ENCODE assay signal across 8 cellular contexts in genomic region chr16:66751992-66752322, GRCh38. TPM values are rescaled to one million over a fixed set of nuclear protein-coding genes. Genes with fewer than 3 reads are reported as not detected.
A peak's percentile ranks its signal among the peaks of the same experiment; 100 is the strongest.
DNase-seq lines count a peak whose midpoint lies in the region; ATAC-seq, FAIRE-seq and TF ChIP-seq lines count a peak whose summit lies in the region.

No MANE protein-coding gene starts in this region.

- H3K4me3 ChIP-seq in DOHH2 (ENCODE audit: low read length) (peak overlapping the region; percentile 95), PC-3 (ENCODE audit: low read length) (peak overlapping the region; percentile 99), endothelial cell of umbilical vein (replicated peaks in 1 of 3; ENCODE audit: insufficient read depth in 1 of 3, low read depth in 1 of 3, low read length in 3 of 3) (peak overlapping the region in 1 of 3 experiments; percentile 30), prostate gland (peak overlapping the region; percentile 93 to 96)

- dilution Hi-C loops in endothelial cell of umbilical vein (cut with MboI; ENCODE audit: extremely low pct_ligation_motif_present, low sequenced_read_pairs) = no loop called here

- peaks cover 12% of the 10 kb centered on the region for H4K20me1 ChIP-seq in DOHH2 (ENCODE audit: control insufficient read depth, insufficient read depth, low read depth, low read length)
- peaks cover 18% of the 10 kb centered on the region for H4K20me1 ChIP-seq in PC-3 (ENCODE audit: low read length)
- peaks cover 8% of the 10 kb centered on the region for H4K20me1 ChIP-seq in endothelial cell of umbilical vein (replicated peaks; ENCODE audit: control insufficient read depth, extremely low read depth, insufficient read depth, low read length)

- CTCF ChIA-PET in PC-3 (lab: Charles Lee) = interaction anchor here (0.7 to 1.1 kb wide), 3 partner anchors 10 to 143 kb away, joined by 3 to 4 read pairs (median 4); no protein-coding TSS in a partner anchor
- CTCF ChIA-PET in endothelial cell of umbilical vein (lab: Charles Lee) = interaction anchor here (0.6 to 3.4 kb wide), 12 partner anchors 10 to 144 kb away, joined by 3 to 69 read pairs (median 5); partner anchors contain the start of genes NAE1 and TERB1

- BruUV-seq in PC-3 (replicated peaks; lab: Mats Ljungman, UMichigan) (TSS peak; percentile 82), endothelial cell of umbilical vein (replicated peaks; lab: Mats Ljungman, UMichigan) (no TSS peak)

- H3K27ac ChIP-seq in DOHH2 (ENCODE audit: low read depth, low read length) (no peak overlapping the region), PC-3 (ENCODE audit: low read length) (no peak overlapping the region), endothelial cell of umbilical vein (ENCODE audit: insufficient read depth, low read depth, low read length) (peak overlapping the region; percentile 95), prostate gland (peak overlapping the region; percentile 89 to 92)

- no peaks in the 10 kb centered on the region for H3K9me1 ChIP-seq in endothelial cell of umbilical vein (replicated peaks; ENCODE audit: control insufficient read depth, extremely low read depth, insufficient read depth, low read length)

- H3K4me1 ChIP-seq in DOHH2 (ENCODE audit: control insufficient read depth, low read length) (peaks cover 22% of the 10 kb centered on the region), PC-3 (ENCODE audit: insufficient read depth, low read length) (peaks cover 20% of the 10 kb centered on the region), endothelial cell of umbilical vein (ENCODE audit: control insufficient read depth, extremely low read depth, insufficient read depth, low read length) (peaks cover 20% of the 10 kb centered on the region), prostate gland (replicated peaks) (peaks cover 3% of the 10 kb centered on the region)

- ATAC-seq in PC-3 = no peak
- ATAC-seq in GM19463 (IDR thresholded peaks at IDR 0.05; ENCODE audit: unreplicated experiment) = no peak
- ATAC-seq in GM21360 (IDR thresholded peaks at IDR 0.05; ENCODE audit: unreplicated experiment) = no peak

- DNase-seq in PC-3 (no peak), endothelial cell of umbilical vein (ENCODE audit: low read depth, low spot score) (no peak), prostate gland (ENCODE audit: low spot score) (no peak), kidney glomerular epithelial cell (lab: John Stamatoyannopoulos, UW) (no peak), HCEC 1CT (no peak)

- no peaks in the 10 kb centered on the region for H3K9me3 ChIP-seq in DOHH2 (ENCODE audit: control insufficient read depth, insufficient read depth, low read length)
- H3K9me3 ChIP-seq in PC-3 (ENCODE audit: low read length) = no peaks in the 10 kb centered on the region
- no peaks in the 10 kb centered on the region for H3K9me3 ChIP-seq in endothelial cell of umbilical vein (replicated peaks; ENCODE audit: control insufficient read depth, insufficient read depth, low read length)
- H3K9me3 ChIP-seq in prostate gland = no peaks in the 10 kb centered on the region

- no peak for TF ChIP-seq POLR2A in endothelial cell of umbilical vein (IDR thresholded peaks at IDR 0.05; ENCODE audit: low read depth, low read length)
- no peak for TF ChIP-seq POLR2A in prostate gland (IDR thresholded peaks at IDR 0.05)

- intact Hi-C loops in PC-3 (cut with micrococcal nuclease) (loop anchor here (10.0 kb wide), 1 partner anchor 113 kb away; no protein-coding TSS in a partner anchor), endothelial cell of umbilical vein (cut with micrococcal nuclease) (loop anchor here (1.0 to 5.0 kb wide), 3 partner anchors 11 to 80 kb away; partner anchors contain the start of gene NAE1), prostate gland (cut with DNase I) (loop anchor here (2.0 to 5.0 kb wide), 2 partner anchors 23 to 145 kb away; no protein-coding TSS in a partner anchor)

- peak overlapping the region; percentile 97 for H2AFZ ChIP-seq in PC-3 (ENCODE audit: low read length)
- peak overlapping the region; percentile 90 for H2AFZ ChIP-seq in endothelial cell of umbilical vein (ENCODE audit: low read depth, low read length)

- H3K9ac ChIP-seq in PC-3 (ENCODE audit: low read length) = peak overlapping the region; percentile 98; the same call in 1 of the 2 replicates
- peak overlapping the region; percentile 96 for H3K9ac ChIP-seq in endothelial cell of umbilical vein (replicated peaks; ENCODE audit: extremely low read depth, insufficient read depth, low read length)

- H3K4me2 ChIP-seq in DOHH2 (ENCODE audit: low read length) (peak overlapping the region; percentile 90), PC-3 (ENCODE audit: low read length) (peak overlapping the region; percentile 89), endothelial cell of umbilical vein (ENCODE audit: insufficient read depth, low read length) (peak overlapping the region; percentile 90)

- 44% methylated on average over 3 of the region's 3 CpGs for WGBS in prostate gland

- H3K36me3 ChIP-seq in DOHH2 (ENCODE audit: control insufficient read depth, low read length) (peaks cover 37% of the 10 kb centered on the region), PC-3 (ENCODE audit: low read depth, low read length) (peaks cover 14% of the 10 kb centered on the region), endothelial cell of umbilical vein (ENCODE audit: control insufficient read depth in 2 of 2, extremely low read depth in 1 of 2, insufficient read depth in 2 of 2, low read length in 2 of 2) (peaks cover 3 to 11% of the 10 kb centered on the region in 2 experiments), prostate gland (no peaks in the 10 kb centered on the region)

- TF ChIP-seq CTCF in DOHH2 (IDR thresholded peaks at IDR 0.05; ENCODE audit: low read depth, low read length, poor library complexity, severe bottlenecking) (peak; percentile 20), PC-3 (conservative IDR thresholded peaks at IDR 0.05; ENCODE audit: low read depth, low read length) (peak; percentile 3; the same call in 1 of the 2 replicates), endothelial cell of umbilical vein (IDR thresholded peaks at IDR 0.05; ENCODE audit: extremely low read depth in 1 of 2, insufficient read depth in 1 of 2, low read depth in 1 of 2, low read length in 2 of 2) (no peak), prostate gland (IDR thresholded peaks at IDR 0.05) (peak in 1 of 4 experiments; percentile 4)

- H3K27me3 ChIP-seq in DOHH2 (ENCODE audit: control insufficient read depth, low read length) (peaks cover 18% of the 10 kb centered on the region), PC-3 (ENCODE audit: low read length) (no peaks in the 10 kb centered on the region), endothelial cell of umbilical vein (ENCODE audit: control insufficient read depth in 2 of 2, insufficient read depth in 2 of 2, low read length in 2 of 2) (peaks cover 4 to 6% of the 10 kb centered on the region in 2 experiments), prostate gland (replicated peaks; ENCODE audit: insufficient read depth) (no peaks in the 10 kb centered on the region)

- POLR2A ChIA-PET in PC-3 (lab: Charles Lee; ENCODE audit: unreplicated experiment) = no interaction called here
- POLR2A ChIA-PET in endothelial cell of umbilical vein (lab: Charles Lee) = interaction anchor here (1.1 kb wide), 1 partner anchor 10 kb away, joined by 4 read pairs; no protein-coding TSS in a partner anchor

- peaks cover 41% of the 10 kb centered on the region for H3K79me2 ChIP-seq in DOHH2 (ENCODE audit: control insufficient read depth, low read length)
- peaks cover 44% of the 10 kb centered on the region for H3K79me2 ChIP-seq in PC-3 (ENCODE audit: low read length)
- peaks cover 43% of the 10 kb centered on the region for H3K79me2 ChIP-seq in endothelial cell of umbilical vein (ENCODE audit: control insufficient read depth, insufficient read depth, low read length)

- no peaks in the 10 kb centered on the region for H3K9me2 ChIP-seq in DOHH2 (replicated peaks; ENCODE audit: control insufficient read depth, low read length)
- no peaks in the 10 kb centered on the region for H3K9me2 ChIP-seq in PC-3 (replicated peaks; ENCODE audit: low read length)

- no peaks in the 10 kb centered on the region for H3F3A ChIP-seq in DOHH2 (ENCODE audit: control insufficient read depth, insufficient read depth)
- no peaks in the 10 kb centered on the region for H3F3A ChIP-seq in PC-3 (ENCODE audit: low read length, unreplicated experiment)

- FAIRE-seq in endothelial cell of umbilical vein (lab: Jason Lieb, UNC) = no peak

RNA-seq across cellular contexts. Expression of gene DYNC1LI2, which starts 0.5 kb away (rescaled TPM):
- total RNA-seq in PC-3 (2014; rRNA removed) (63.9 and 82.8 TPM in 2 replicates), endothelial cell of umbilical vein (156 and 159 TPM in 2 replicates), prostate gland (100 to 1,000 TPM in 1 of 2 donors, 10 to 100 TPM in 1; 98.1 to 149 TPM)
- polyA plus RNA-seq in endothelial cell of umbilical vein = 51.2 and 110 TPM in 2 replicates
- 53.9 and 54.1 TPM in 2 replicates for polyA plus RNA-seq in endothelial cell of umbilical vein (2011; cell fraction: cytosol; rRNA removed)
- 349 and 417 TPM in 2 replicates for polyA plus RNA-seq in endothelial cell of umbilical vein (2011; cell fraction: nucleus; rRNA removed)
- 90.8 and 106 TPM in 2 replicates for polyA plus RNA-seq in endothelial cell of umbilical vein (2012)
- polyA minus RNA-seq in endothelial cell of umbilical vein = 138 and 184 TPM in 2 replicates
- 21.7 TPM for polyA minus RNA-seq in endothelial cell of umbilical vein (2011; cell fraction: cytosol; rRNA and poly(A)+ RNA removed)
- polyA minus RNA-seq in endothelial cell of umbilical vein (2011; cell fraction: nucleus; rRNA and poly(A)+ RNA removed) = 152 and 197 TPM in 2 replicates

RNA-seq across cellular contexts. Expression of gene TERB1, which starts 49.4 kb away (rescaled TPM):
- total RNA-seq in PC-3 (2014; rRNA removed) = 0.23 TPM in 1 of 2 replicates, not detected in the other
- not detected in 2 replicates for total RNA-seq in endothelial cell of umbilical vein
- polyA plus RNA-seq in endothelial cell of umbilical vein = not detected in 2 replicates
- polyA plus RNA-seq in endothelial cell of umbilical vein (2011; cell fraction: cytosol; rRNA removed) = not detected in 2 replicates
- polyA plus RNA-seq in endothelial cell of umbilical vein (2011; cell fraction: nucleus; rRNA removed) = 0.14 TPM in 1 of 2 replicates, not detected in the other
- polyA plus RNA-seq in endothelial cell of umbilical vein (2012) = not detected in 2 replicates
- polyA minus RNA-seq in endothelial cell of umbilical vein = not detected in 2 replicates
- polyA minus RNA-seq in endothelial cell of umbilical vein (2011; cell fraction: cytosol; rRNA and poly(A)+ RNA removed) = not detected
- not detected in 2 replicates for polyA minus RNA-seq in endothelial cell of umbilical vein (2011; cell fraction: nucleus; rRNA and poly(A)+ RNA removed)
- 1 to 10 TPM in 1 of 2 donors, not detected in 1; 2.1 TPM for total RNA-seq in prostate gland

RNA-seq across cellular contexts. Expression of gene CMTM4, which starts 55.4 kb away (rescaled TPM):
- total RNA-seq in PC-3 (2014; rRNA removed) (16.9 and 17.0 TPM in 2 replicates), endothelial cell of umbilical vein (8.5 and 9.0 TPM in 2 replicates), prostate gland (10 to 100 TPM; 46.9 to 57.7 TPM)
- polyA plus RNA-seq in endothelial cell of umbilical vein = 7.1 and 10.7 TPM in 2 replicates
- polyA plus RNA-seq in endothelial cell of umbilical vein (2011; cell fraction: cytosol; rRNA removed) = 5.8 and 7.0 TPM in 2 replicates
- polyA plus RNA-seq in endothelial cell of umbilical vein (2011; cell fraction: nucleus; rRNA removed) = 18.6 and 21.6 TPM in 2 replicates
- polyA plus RNA-seq in endothelial cell of umbilical vein (2012) = 6.8 and 10.7 TPM in 2 replicates
- polyA minus RNA-seq in endothelial cell of umbilical vein = 19.7 and 21.4 TPM in 2 replicates
- polyA minus RNA-seq in endothelial cell of umbilical vein (2011; cell fraction: cytosol; rRNA and poly(A)+ RNA removed) = 28.7 TPM
- polyA minus RNA-seq in endothelial cell of umbilical vein (2011; cell fraction: nucleus; rRNA and poly(A)+ RNA removed) = 9.9 and 10.6 TPM in 2 replicates

Comparison
In these comparisons a context has a peak if more than half of its experiments do, and no peak if none do; other contexts are left out.
1. H3K27ac ChIP-seq: peak in endothelial cell of umbilical vein (single experiment) and prostate gland (2 of 2); none in DOHH2 (single experiment) and PC-3 (single experiment).
2. CTCF ChIP-seq: peak in DOHH2 (single experiment) and PC-3 (single experiment); none in endothelial cell of umbilical vein (0 of 2).
3. Peak in every context shown above with its lines, with median percentiles within 50 percentile points of each other: H3K4me2 ChIP-seq.